9 cellular contexts compared by ENCODE assay signal in the genomic region with DNA sequence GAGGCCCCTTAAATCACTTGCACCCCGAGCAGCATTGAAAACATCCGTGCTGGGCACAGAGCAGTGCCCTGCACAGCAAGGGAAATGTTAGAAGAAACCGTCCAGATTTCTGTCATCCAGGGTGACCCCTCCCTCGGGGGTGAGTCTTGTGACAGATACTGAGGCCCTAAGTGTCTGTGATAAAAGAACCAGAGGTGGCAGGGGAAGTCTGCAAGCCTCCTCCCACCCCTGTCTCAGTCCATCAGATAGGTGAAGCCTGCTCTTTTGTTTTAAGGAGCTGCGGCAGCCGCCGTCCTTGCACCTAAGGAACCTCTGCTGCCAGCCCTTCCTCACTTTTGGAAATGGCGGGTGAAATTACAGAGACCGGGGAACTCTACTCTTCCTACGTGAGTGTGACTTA. TPM values are rescaled to one million over a fixed set of nuclear protein-coding genes. Genes with fewer than 3 reads are reported as not detected.
DNase-seq lines count a peak whose midpoint lies in the region; ATAC-seq, FAIRE-seq and TF ChIP-seq lines count a peak whose summit lies in the region.
"Had no signal": no experiment of that assay in that cellular context is flagged by ENCODE, and none has a peak within 500 bp of the region (broad histone marks: within the 10 kb centered on the region; RNA-seq: fewer than 3 reads in every experiment).

No MANE protein-coding gene starts in this region.

- POLR2A ChIA-PET in H1 (lab: Charles Lee; ENCODE audit: partially characterized antibody): interaction anchor here (0.7 to 5.6 kb wide), 12 partner anchors 10 to 290 kb away, joined by 3 to 54 read pairs (median 3); a partner anchor contains a TSS

- peaks cover 0 to 2% (median 0%) of the 10 kb centered on the region in 7 donors for H3K9me3 Mint-ChIP-seq in CD4-positive, CD25-positive, alpha-beta regulatory T cell
- H3K9me3 Mint-ChIP-seq in neural progenitor cell: no peaks in the 10 kb centered on the region

- no peak overlapping the region for H3K18ac ChIP-seq in H1 (ENCODE audit: extremely low read depth, low read length)

- no peak overlapping the region for H2BK120ac ChIP-seq in H1 (replicated peaks; ENCODE audit: low read depth, low read length)

- H3F3A ChIP-seq in neural progenitor cell (ENCODE audit: low read depth): peaks cover 12% of the 10 kb centered on the region

- no peaks in the 10 kb centered on the region for H3K27me3 Mint-ChIP-seq in CD4-positive, CD25-positive, alpha-beta regulatory T cell
- peaks cover 13% of the 10 kb centered on the region for H3K27me3 Mint-ChIP-seq in neural progenitor cell (ENCODE audit: insufficient read depth, low read depth)

- H2BK15ac ChIP-seq in H1 (ENCODE audit: low read length): no peak overlapping the region

- H3K4me3 ChIP-seq in CD4-positive, CD25-positive, alpha-beta regulatory T cell (ENCODE audit: low read depth, low read length): peak overlapping the region; percentile 77
- H3K4me3 ChIP-seq in H1 (ENCODE audit: extremely low read depth in 1 of 4, insufficient read depth in 2 of 4, low read depth in 3 of 4, low read length in 4 of 4): peak overlapping the region; percentile 73 to 89 (median 80)
- peak overlapping the region; percentile 66 for H3K4me3 ChIP-seq in neural progenitor cell

- no peaks in the 10 kb centered on the region for H3K27me3 ChIP-seq in CD4-positive, CD25-positive, alpha-beta regulatory T cell (ENCODE audit: control insufficient read depth, insufficient read depth, low read length)
- H3K27me3 ChIP-seq in H1 (replicated peaks in 1 of 4; ENCODE audit: control insufficient read depth in 3 of 4, extremely low read depth in 1 of 4, insufficient read depth in 3 of 4, low read length in 3 of 4) (no peaks in the 10 kb centered on the region), neural progenitor cell (no peaks in the 10 kb centered on the region)

- TF ChIP-seq POLR2A in H1 (IDR thresholded peaks at IDR 0.05; ENCODE audit: control extremely low read depth in 1 of 2, low read depth in 2 of 2, low read length in 2 of 2): no peak

- H3K79me2 ChIP-seq in H1 (ENCODE audit: control insufficient read depth in 1 of 2, insufficient read depth in 2 of 2, low read length in 2 of 2): peaks cover 0 to 24% of the 10 kb centered on the region in 2 experiments; a peak in 2 of 4 replicates
- peaks cover 34% of the 10 kb centered on the region for H3K79me2 ChIP-seq in neural progenitor cell (ENCODE audit: low read depth)

- no peak overlapping the region for H2AK5ac ChIP-seq in H1 (ENCODE audit: low read depth, low read length)

- H3K27ac ChIP-seq in CD4-positive, CD25-positive, alpha-beta regulatory T cell (ENCODE audit: insufficient read depth, low read length, poor library complexity, severe bottlenecking): no peak overlapping the region
- H3K27ac ChIP-seq in H1 (ENCODE audit: low read depth, low read length) (no peak overlapping the region), neural progenitor cell (no peak overlapping the region)

- peaks cover 9% of the 10 kb centered on the region for H3K23me2 ChIP-seq in H1 (ENCODE audit: low read depth, low read length)

- TF ChIP-seq EP300 in H1 (IDR thresholded peaks at IDR 0.05; ENCODE audit: borderline replicate concordance in 1 of 2, low read depth in 2 of 2, low read length in 2 of 2): no peak

- no peak overlapping the region for H4K91ac ChIP-seq in H1 (replicated peaks; ENCODE audit: insufficient read length, low read length)

- H3K79me1 ChIP-seq in H1 (ENCODE audit: low read depth, low read length): peaks cover 8% of the 10 kb centered on the region; the same call in 1 of the 2 replicates

- WGBS in H1 (ENCODE audit: extremely low coverage in 1 of 2, insufficient coverage in 1 of 2, insufficient read length in 1 of 2, insufficient replicate concordance in 2 of 2, low coverage in 1 of 2, low lambda C conversion rate in 2 of 2, missing lambda C conversion rate in 1 of 2), 2 experiments: 59% methylated on average over 10 of the region's 10 CpGs; no CpG with 5 or more reads in 1 of the 2 experiments

- H2BK12ac ChIP-seq in H1 (ENCODE audit: low read depth, low read length): no peak overlapping the region

- no peaks in the 10 kb centered on the region for H3K9me3 ChIP-seq in CD4-positive, CD25-positive, alpha-beta regulatory T cell (ENCODE audit: control insufficient read depth in 2 of 2, low read length in 2 of 2)
- H3K9me3 ChIP-seq in H1 (ENCODE audit: insufficient read depth in 2 of 2, low read depth in 1 of 2, low read length in 1 of 2) (no peaks in the 10 kb centered on the region), neural progenitor cell (ENCODE audit: low read depth) (no peaks in the 10 kb centered on the region)

- peaks cover 43% of the 10 kb centered on the region for H3K4me1 ChIP-seq in CD4-positive, CD25-positive, alpha-beta regulatory T cell (ENCODE audit: control insufficient read depth, insufficient read depth, low read length, poor library complexity, severe bottlenecking)
- H3K4me1 ChIP-seq in H1 (replicated peaks in 1 of 4; ENCODE audit: control insufficient read depth in 3 of 4, insufficient read depth in 4 of 4, low read length in 3 of 4) (peaks cover 0 to 6% (median 3%) of the 10 kb centered on the region in 4 experiments; a peak in 3 of 7 replicates), neural progenitor cell (peaks cover 11% of the 10 kb centered on the region)

- no peak for ATAC-seq in CD4-positive, CD25-positive, alpha-beta regulatory T cell (ENCODE audit: low read depth in 2 of 2)
- no peak for ATAC-seq in GM18519 (IDR thresholded peaks at IDR 0.05; ENCODE audit: low FRiP score, unreplicated experiment)

- H4K20me1 ChIP-seq in H1 (replicated peaks in 1 of 2; ENCODE audit: control insufficient read depth in 1 of 2, insufficient read depth in 2 of 2, low read length in 2 of 2) (peaks cover 2 to 7% of the 10 kb centered on the region in 2 experiments), neural progenitor cell (ENCODE audit: low read depth) (peaks cover 5% of the 10 kb centered on the region)

- TF ChIP-seq CTCF in H1 (IDR thresholded peaks at IDR 0.05; ENCODE audit: control extremely low read depth in 1 of 3, insufficient read depth in 1 of 3, low read depth in 1 of 3, low read length in 3 of 3) (no peak), neural progenitor cell (IDR thresholded peaks at IDR 0.05) (no peak)

- no peak for FAIRE-seq in H1 (lab: Jason Lieb, UNC)

- TF ChIP-seq RAD21 in H1 (IDR thresholded peaks at IDR 0.05 in 1 of 2, conservative IDR thresholded peaks at IDR 0.05 in 1 of 2; ENCODE audit: low read depth in 2 of 2, low read length in 2 of 2): no peak

- no peak overlapping the region for H2BK20ac ChIP-seq in H1 (ENCODE audit: low read length)

- H3K14ac ChIP-seq in H1 (ENCODE audit: insufficient read length): no peak overlapping the region

- no peak overlapping the region for H2AFZ ChIP-seq in H1 (ENCODE audit: low read length)
- H2AFZ ChIP-seq in neural progenitor cell (replicated peaks): no peak overlapping the region

- H3K4me2 ChIP-seq in H1 (ENCODE audit: insufficient read depth in 1 of 2, low read depth in 2 of 2, low read length in 2 of 2) (peak overlapping the region; percentile 78 to 83), neural progenitor cell (peak overlapping the region; percentile 78)

- H4K8ac ChIP-seq in H1 (ENCODE audit: extremely low read depth, insufficient read depth, low read length): no peak overlapping the region

- H3K36me3 Mint-ChIP-seq in CD4-positive, CD25-positive, alpha-beta regulatory T cell: peaks cover 22% of the 10 kb centered on the region
- H3K36me3 Mint-ChIP-seq in neural progenitor cell: peaks cover 16% of the 10 kb centered on the region

- H3K9ac ChIP-seq in H1 (replicated peaks in 1 of 4; ENCODE audit: extremely low read depth in 1 of 4, low read depth in 3 of 4, low read length in 3 of 4) (peak overlapping the region in 3 of 4 experiments; percentile 43 to 71 (median 55); a peak in 4 of 7 replicates), neural progenitor cell (peak overlapping the region; percentile 61)

- H2BK5ac ChIP-seq in H1 (ENCODE audit: low read depth, low read length): no peak overlapping the region

- peaks cover 20 to 79% (median 49%) of the 10 kb centered on the region in 4 donors for H3K4me1 Mint-ChIP-seq in CD4-positive, CD25-positive, alpha-beta regulatory T cell
- H3K4me1 Mint-ChIP-seq in neural progenitor cell: peaks cover 20% of the 10 kb centered on the region

- H3K36me3 ChIP-seq in CD4-positive, CD25-positive, alpha-beta regulatory T cell (ENCODE audit: control insufficient read depth, insufficient read depth, low read length): peaks cover 9% of the 10 kb centered on the region
- H3K36me3 ChIP-seq in H1 (ENCODE audit: control insufficient read depth in 2 of 4, insufficient read depth in 4 of 4, low read length in 3 of 4) (peaks cover 0 to 25% (median 14%) of the 10 kb centered on the region in 4 experiments; a peak in 6 of 8 replicates), neural progenitor cell (no peaks in the 10 kb centered on the region)

- no peak overlapping the region for H3K23ac ChIP-seq in H1 (ENCODE audit: insufficient read length)

- peak overlapping the region; percentile 98 to 99 (median 99) for H3K4me3 Mint-ChIP-seq in CD4-positive, CD25-positive, alpha-beta regulatory T cell
- peak overlapping the region; percentile 96 for H3K4me3 Mint-ChIP-seq in neural progenitor cell

- CTCF ChIA-PET in H1 (lab: Charles Lee; ENCODE audit: partially characterized antibody): interaction anchor here (1.2 to 99.6 kb wide), 8 partner anchors 14 to 211 kb away, joined by 3 to 2981 read pairs (median 17); a partner anchor contains a TSS

- no peak for DNase-seq in CD4-positive, CD25-positive, alpha-beta regulatory T cell
- peak; percentile 49 to 56 for DNase-seq in NOMO-1 (lab: John Stamatoyannopoulos, UW; ENCODE audit: unreplicated experiment in 2 of 2)
- DNase-seq in H1 (ENCODE audit: low read depth in 1 of 2, low spot score in 2 of 2): no peak
- no peak for DNase-seq in neural progenitor cell (ENCODE audit: low spot score)
- no peak for DNase-seq in HK-2 (ENCODE audit: unreplicated experiment)
- DNase-seq in NCI-H2196 treated with DMSO at 0.1 percent for 48 hours (lab: John Stamatoyannopoulos, UW; ENCODE audit: unreplicated experiment): no peak
- no peak for DNase-seq in stimulated activated CD4-positive, alpha-beta T cell treated with anti-CD3 and anti-CD28 coated beads, Interleukin-2, amount 100 ng/mL, for 24 hours
- DNase-seq: activated CD4-positive, alpha-beta T cell treated with anti-CD3 and anti-CD28 coated beads, Interleukin-2, amount 50 U/mL, for 48 hours had no signal

- H3K27ac Mint-ChIP-seq in CD4-positive, CD25-positive, alpha-beta regulatory T cell: peak overlapping the region; percentile 60 to 97 (median 97)
- H3K27ac Mint-ChIP-seq in neural progenitor cell: no peak overlapping the region

- H4K5ac ChIP-seq in H1 (ENCODE audit: insufficient read length, low read depth, low read length): no peak overlapping the region

- H3K4ac ChIP-seq in H1 (replicated peaks; ENCODE audit: insufficient read length, low read depth, low read length): peak overlapping the region; percentile 21

- no peak overlapping the region for H3K56ac ChIP-seq in H1 (replicated peaks; ENCODE audit: insufficient read length, low read depth, low read length)

RNA-seq across cellular contexts. Expression of a gene that starts 0.8 kb away (rescaled TPM):
- total RNA-seq in CD4-positive, CD25-positive, alpha-beta regulatory T cell: 35.4 TPM
- polyA plus RNA-seq in CD4-positive, CD25-positive, alpha-beta regulatory T cell: 10 to 100 TPM; 16.2 to 22.0 (median 17.7) TPM
- total RNA-seq in H1 (2021; fragmentation: NEBNext Ultra II Directional; extraction: Animal tissue kit (Norgen Biotek cat#: 25700)): 40.6 and 42.7 TPM in 2 replicates
- 32.3 and 42.4 TPM in 2 replicates for polyA plus RNA-seq in H1 (2011; rRNA removed)
- polyA plus RNA-seq in H1 (2011; cell fraction: cytosol; rRNA removed): 67.6 TPM
- polyA plus RNA-seq in H1 (2011; cell fraction: nucleus; rRNA removed): 198 TPM
- polyA plus RNA-seq in H1 (2012, experiment 1 of 2): 49.1 to 72.7 TPM (median 58.9 TPM) in 4 replicates
- 32.4 TPM for polyA plus RNA-seq in H1 (2012, experiment 2 of 2)
- polyA plus RNA-seq in H1 (2013, experiment 1 of 2): 28.5 TPM
- 24.6 TPM for polyA plus RNA-seq in H1 (2013, experiment 2 of 2)
- polyA minus RNA-seq in H1 (2011; rRNA and poly(A)+ RNA removed): 39.6 and 41.7 TPM in 2 replicates
- 18.8 TPM for polyA minus RNA-seq in H1 (2011; cell fraction: cytosol; rRNA and poly(A)+ RNA removed)
- polyA minus RNA-seq in H1 (2011; cell fraction: nucleus; rRNA and poly(A)+ RNA removed): 50.9 TPM
- total RNA-seq in neural progenitor cell (ENCODE audit: low replicate concordance): 68.9 and 75.3 TPM in 2 replicates

RNA-seq across cellular contexts. Expression of a gene that starts 28.6 kb away (rescaled TPM):
- total RNA-seq in CD4-positive, CD25-positive, alpha-beta regulatory T cell: 177 TPM
- 100 to 1,000 TPM; 373 to 453 (median 405) TPM for polyA plus RNA-seq in CD4-positive, CD25-positive, alpha-beta regulatory T cell
- 91.3 and 92.9 TPM in 2 replicates for total RNA-seq in H1 (2021; fragmentation: NEBNext Ultra II Directional; extraction: Animal tissue kit (Norgen Biotek cat#: 25700))
- 99.2 and 140 TPM in 2 replicates for polyA plus RNA-seq in H1 (2011; rRNA removed)
- 107 TPM for polyA plus RNA-seq in H1 (2011; cell fraction: cytosol; rRNA removed)
- 85.0 TPM for polyA plus RNA-seq in H1 (2011; cell fraction: nucleus; rRNA removed)
- polyA plus RNA-seq in H1 (2012, experiment 1 of 2): 74.7 to 102 TPM (median 92.8 TPM) in 4 replicates
- polyA plus RNA-seq in H1 (2012, experiment 2 of 2): 128 TPM
- 121 TPM for polyA plus RNA-seq in H1 (2013, experiment 1 of 2)
- polyA plus RNA-seq in H1 (2013, experiment 2 of 2): 130 TPM
- polyA minus RNA-seq in H1 (2011; rRNA and poly(A)+ RNA removed): 57.8 and 78.7 TPM in 2 replicates
- 43.7 TPM for polyA minus RNA-seq in H1 (2011; cell fraction: cytosol; rRNA and poly(A)+ RNA removed)
- polyA minus RNA-seq in H1 (2011; cell fraction: nucleus; rRNA and poly(A)+ RNA removed): 26.3 TPM
- 27.1 and 63.8 TPM in 2 replicates for total RNA-seq in neural progenitor cell (ENCODE audit: low replicate concordance)

RNA-seq across cellular contexts. Expression of a gene that starts 39.9 kb away (rescaled TPM):
- 85.5 TPM for total RNA-seq in CD4-positive, CD25-positive, alpha-beta regulatory T cell
- polyA plus RNA-seq in CD4-positive, CD25-positive, alpha-beta regulatory T cell: 100 to 1,000 TPM in 2 of 4 donors, 10 to 100 TPM in 2; 75.6 to 159 (median 104) TPM
- total RNA-seq in H1 (2021; fragmentation: NEBNext Ultra II Directional; extraction: Animal tissue kit (Norgen Biotek cat#: 25700)): 5.2 and 5.5 TPM in 2 replicates
- polyA plus RNA-seq in H1 (2011; rRNA removed): 6.1 and 6.6 TPM in 2 replicates
- 9.7 TPM for polyA plus RNA-seq in H1 (2011; cell fraction: cytosol; rRNA removed)
- 13.3 TPM for polyA plus RNA-seq in H1 (2011; cell fraction: nucleus; rRNA removed)
- 5.0 to 7.8 TPM (median 6.5 TPM) in 4 replicates for polyA plus RNA-seq in H1 (2012, experiment 1 of 2)
- 4.2 TPM for polyA plus RNA-seq in H1 (2012, experiment 2 of 2)
- 6.1 TPM for polyA plus RNA-seq in H1 (2013, experiment 1 of 2)
- 5.8 TPM for polyA plus RNA-seq in H1 (2013, experiment 2 of 2)
- 4.4 and 12.4 TPM in 2 replicates for polyA minus RNA-seq in H1 (2011; rRNA and poly(A)+ RNA removed)
- polyA minus RNA-seq in H1 (2011; cell fraction: cytosol; rRNA and poly(A)+ RNA removed): 7.9 TPM
- 2.7 TPM for polyA minus RNA-seq in H1 (2011; cell fraction: nucleus; rRNA and poly(A)+ RNA removed)
- total RNA-seq in neural progenitor cell (ENCODE audit: low replicate concordance): 1.5 and 4.3 TPM in 2 replicates

Comparison
In these comparisons a context has a peak if more than half of its experiments do, and no peak if none do; other contexts are left out.
1. DNase-seq: peak in NOMO-1 (2 of 2); none in CD4-positive, CD25-positive, alpha-beta regulatory T cell (0 of 3), H1 (0 of 2), neural progenitor cell (single experiment), HK-2 (single experiment), NCI-H2196 treated with DMSO at 0.1 percent for 48 hours (single experiment) and stimulated activated CD4-positive, alpha-beta T cell treated with anti-CD3 and anti-CD28 coated beads, Interleukin-2, amount 100 ng/mL, for 24 hours (0 of 2).
2. RNA of a gene that starts 39.9 kb away (total RNA-seq): 85.5 TPM in CD4-positive, CD25-positive, alpha-beta regulatory T cell (single experiment); 5.2 to 5.5 TPM in H1 and 1.5 to 4.3 TPM in neural progenitor cell; every median in the first group is over 10 times any median in the second.
3. Peak in every context shown above with its lines, with median percentiles within 50 percentile points of each other: H3K4me3 ChIP-seq.